In the genomic region with DNA sequence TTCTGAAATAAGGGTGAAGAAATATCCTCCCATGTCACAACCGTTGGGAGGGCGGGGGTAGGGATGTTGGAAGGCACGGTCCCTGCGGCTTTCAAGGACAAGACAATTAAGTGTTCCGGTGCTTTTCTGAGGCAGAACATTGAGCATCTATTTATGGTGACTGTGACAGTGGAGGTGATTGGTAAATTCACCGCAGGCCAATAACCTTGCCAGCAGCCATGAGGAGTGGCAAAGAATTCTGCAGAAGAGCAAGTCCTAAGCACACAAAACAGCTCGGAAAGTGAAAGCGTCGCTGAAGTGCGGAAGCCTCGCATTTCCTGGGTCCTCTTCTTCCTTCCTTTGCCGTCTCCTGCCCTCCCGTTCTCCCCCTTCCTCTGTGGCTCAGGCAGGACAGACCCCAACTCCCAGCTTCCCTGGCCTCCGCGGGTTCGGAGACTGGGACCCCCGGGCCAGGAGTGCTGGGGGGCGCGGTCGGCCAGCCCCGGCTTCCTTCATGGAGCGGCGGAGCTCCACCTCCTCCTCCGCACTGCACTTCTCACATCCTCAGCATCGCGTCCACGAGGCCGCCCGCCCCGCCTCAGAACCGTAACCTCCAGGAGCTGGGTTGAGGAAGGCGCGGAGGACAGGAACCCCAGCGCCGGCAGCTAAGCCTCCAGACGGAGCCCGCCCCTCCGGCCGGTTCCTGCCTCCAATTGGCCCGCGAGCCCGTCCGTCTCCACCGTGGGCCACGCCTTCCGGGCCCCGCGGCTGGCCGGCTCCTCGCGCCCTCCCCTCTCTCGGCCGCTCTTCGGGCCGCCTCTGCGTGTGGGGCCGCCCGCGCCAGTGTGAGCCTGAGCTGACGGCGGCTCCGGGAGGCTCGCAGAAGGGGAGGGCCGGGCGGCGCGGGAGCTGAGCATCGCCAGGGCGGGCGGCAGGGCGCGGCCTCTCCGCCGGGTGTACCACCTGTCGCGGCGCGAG, we compare ENCODE assay signal across 1 cellular context.
A peak's percentile ranks its signal among the peaks of the same experiment; 100 is the strongest.
TF ChIP-seq lines count a peak whose summit lies in the region.

A gene (plus strand): TSS at position 774 of the 957 bp plus-strand sequence. CDS start 16,703 bp downstream, outside the sequence.

TF ChIP-seq in K562, 482 proteins besides CTCF, POLR2A, EP300 and RAD21 (continued from another document and continues in another):
- TF ChIP-seq, protein P1, sequence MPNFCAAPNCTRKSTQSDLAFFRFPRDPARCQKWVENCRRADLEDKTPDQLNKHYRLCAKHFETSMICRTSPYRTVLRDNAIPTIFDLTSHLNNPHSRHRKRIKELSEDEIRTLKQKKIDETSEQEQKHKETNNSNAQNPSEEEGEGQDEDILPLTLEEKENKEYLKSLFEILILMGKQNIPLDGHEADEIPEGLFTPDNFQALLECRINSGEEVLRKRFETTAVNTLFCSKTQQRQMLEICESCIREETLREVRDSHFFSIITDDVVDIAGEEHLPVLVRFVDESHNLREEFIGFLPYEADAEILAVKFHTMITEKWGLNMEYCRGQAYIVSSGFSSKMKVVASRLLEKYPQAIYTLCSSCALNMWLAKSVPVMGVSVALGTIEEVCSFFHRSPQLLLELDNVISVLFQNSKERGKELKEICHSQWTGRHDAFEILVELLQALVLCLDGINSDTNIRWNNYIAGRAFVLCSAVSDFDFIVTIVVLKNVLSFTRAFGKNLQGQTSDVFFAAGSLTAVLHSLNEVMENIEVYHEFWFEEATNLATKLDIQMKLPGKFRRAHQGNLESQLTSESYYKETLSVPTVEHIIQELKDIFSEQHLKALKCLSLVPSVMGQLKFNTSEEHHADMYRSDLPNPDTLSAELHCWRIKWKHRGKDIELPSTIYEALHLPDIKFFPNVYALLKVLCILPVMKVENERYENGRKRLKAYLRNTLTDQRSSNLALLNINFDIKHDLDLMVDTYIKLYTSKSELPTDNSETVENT (CRISPR knock-in tag; IDR thresholded peaks at IDR 0.05), result peak; percentile 50; the same call in 1 of the 2 replicates
- TF ChIP-seq, protein P2, sequence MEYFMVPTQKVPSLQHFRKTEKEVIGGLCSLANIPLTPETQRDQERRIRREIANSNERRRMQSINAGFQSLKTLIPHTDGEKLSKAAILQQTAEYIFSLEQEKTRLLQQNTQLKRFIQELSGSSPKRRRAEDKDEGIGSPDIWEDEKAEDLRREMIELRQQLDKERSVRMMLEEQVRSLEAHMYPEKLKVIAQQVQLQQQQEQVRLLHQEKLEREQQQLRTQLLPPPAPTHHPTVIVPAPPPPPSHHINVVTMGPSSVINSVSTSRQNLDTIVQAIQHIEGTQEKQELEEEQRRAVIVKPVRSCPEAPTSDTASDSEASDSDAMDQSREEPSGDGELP (CRISPR knock-in tag; IDR thresholded peaks at IDR 0.05; ENCODE audit: borderline replicate concordance), result peak; percentile 20; the same call in 1 of the 2 replicates
- no peak for TF ChIP-seq ZNF384 (IDR thresholded peaks at IDR 0.05; ENCODE audit: low read depth, low read length)
- peak; percentile 86 for TF ChIP-seq CXXC5 (CRISPR knock-in tag; IDR thresholded peaks at IDR 0.05)
- peak; percentile 79 to 81 for TF ChIP-seq NRF1 (conservative IDR thresholded peaks at IDR 0.05 in 1 of 2, IDR thresholded peaks at IDR 0.05 in 1 of 2)
- no peak for TF ChIP-seq ATF7 (IDR thresholded peaks at IDR 0.05)
- TF ChIP-seq, protein P3, sequence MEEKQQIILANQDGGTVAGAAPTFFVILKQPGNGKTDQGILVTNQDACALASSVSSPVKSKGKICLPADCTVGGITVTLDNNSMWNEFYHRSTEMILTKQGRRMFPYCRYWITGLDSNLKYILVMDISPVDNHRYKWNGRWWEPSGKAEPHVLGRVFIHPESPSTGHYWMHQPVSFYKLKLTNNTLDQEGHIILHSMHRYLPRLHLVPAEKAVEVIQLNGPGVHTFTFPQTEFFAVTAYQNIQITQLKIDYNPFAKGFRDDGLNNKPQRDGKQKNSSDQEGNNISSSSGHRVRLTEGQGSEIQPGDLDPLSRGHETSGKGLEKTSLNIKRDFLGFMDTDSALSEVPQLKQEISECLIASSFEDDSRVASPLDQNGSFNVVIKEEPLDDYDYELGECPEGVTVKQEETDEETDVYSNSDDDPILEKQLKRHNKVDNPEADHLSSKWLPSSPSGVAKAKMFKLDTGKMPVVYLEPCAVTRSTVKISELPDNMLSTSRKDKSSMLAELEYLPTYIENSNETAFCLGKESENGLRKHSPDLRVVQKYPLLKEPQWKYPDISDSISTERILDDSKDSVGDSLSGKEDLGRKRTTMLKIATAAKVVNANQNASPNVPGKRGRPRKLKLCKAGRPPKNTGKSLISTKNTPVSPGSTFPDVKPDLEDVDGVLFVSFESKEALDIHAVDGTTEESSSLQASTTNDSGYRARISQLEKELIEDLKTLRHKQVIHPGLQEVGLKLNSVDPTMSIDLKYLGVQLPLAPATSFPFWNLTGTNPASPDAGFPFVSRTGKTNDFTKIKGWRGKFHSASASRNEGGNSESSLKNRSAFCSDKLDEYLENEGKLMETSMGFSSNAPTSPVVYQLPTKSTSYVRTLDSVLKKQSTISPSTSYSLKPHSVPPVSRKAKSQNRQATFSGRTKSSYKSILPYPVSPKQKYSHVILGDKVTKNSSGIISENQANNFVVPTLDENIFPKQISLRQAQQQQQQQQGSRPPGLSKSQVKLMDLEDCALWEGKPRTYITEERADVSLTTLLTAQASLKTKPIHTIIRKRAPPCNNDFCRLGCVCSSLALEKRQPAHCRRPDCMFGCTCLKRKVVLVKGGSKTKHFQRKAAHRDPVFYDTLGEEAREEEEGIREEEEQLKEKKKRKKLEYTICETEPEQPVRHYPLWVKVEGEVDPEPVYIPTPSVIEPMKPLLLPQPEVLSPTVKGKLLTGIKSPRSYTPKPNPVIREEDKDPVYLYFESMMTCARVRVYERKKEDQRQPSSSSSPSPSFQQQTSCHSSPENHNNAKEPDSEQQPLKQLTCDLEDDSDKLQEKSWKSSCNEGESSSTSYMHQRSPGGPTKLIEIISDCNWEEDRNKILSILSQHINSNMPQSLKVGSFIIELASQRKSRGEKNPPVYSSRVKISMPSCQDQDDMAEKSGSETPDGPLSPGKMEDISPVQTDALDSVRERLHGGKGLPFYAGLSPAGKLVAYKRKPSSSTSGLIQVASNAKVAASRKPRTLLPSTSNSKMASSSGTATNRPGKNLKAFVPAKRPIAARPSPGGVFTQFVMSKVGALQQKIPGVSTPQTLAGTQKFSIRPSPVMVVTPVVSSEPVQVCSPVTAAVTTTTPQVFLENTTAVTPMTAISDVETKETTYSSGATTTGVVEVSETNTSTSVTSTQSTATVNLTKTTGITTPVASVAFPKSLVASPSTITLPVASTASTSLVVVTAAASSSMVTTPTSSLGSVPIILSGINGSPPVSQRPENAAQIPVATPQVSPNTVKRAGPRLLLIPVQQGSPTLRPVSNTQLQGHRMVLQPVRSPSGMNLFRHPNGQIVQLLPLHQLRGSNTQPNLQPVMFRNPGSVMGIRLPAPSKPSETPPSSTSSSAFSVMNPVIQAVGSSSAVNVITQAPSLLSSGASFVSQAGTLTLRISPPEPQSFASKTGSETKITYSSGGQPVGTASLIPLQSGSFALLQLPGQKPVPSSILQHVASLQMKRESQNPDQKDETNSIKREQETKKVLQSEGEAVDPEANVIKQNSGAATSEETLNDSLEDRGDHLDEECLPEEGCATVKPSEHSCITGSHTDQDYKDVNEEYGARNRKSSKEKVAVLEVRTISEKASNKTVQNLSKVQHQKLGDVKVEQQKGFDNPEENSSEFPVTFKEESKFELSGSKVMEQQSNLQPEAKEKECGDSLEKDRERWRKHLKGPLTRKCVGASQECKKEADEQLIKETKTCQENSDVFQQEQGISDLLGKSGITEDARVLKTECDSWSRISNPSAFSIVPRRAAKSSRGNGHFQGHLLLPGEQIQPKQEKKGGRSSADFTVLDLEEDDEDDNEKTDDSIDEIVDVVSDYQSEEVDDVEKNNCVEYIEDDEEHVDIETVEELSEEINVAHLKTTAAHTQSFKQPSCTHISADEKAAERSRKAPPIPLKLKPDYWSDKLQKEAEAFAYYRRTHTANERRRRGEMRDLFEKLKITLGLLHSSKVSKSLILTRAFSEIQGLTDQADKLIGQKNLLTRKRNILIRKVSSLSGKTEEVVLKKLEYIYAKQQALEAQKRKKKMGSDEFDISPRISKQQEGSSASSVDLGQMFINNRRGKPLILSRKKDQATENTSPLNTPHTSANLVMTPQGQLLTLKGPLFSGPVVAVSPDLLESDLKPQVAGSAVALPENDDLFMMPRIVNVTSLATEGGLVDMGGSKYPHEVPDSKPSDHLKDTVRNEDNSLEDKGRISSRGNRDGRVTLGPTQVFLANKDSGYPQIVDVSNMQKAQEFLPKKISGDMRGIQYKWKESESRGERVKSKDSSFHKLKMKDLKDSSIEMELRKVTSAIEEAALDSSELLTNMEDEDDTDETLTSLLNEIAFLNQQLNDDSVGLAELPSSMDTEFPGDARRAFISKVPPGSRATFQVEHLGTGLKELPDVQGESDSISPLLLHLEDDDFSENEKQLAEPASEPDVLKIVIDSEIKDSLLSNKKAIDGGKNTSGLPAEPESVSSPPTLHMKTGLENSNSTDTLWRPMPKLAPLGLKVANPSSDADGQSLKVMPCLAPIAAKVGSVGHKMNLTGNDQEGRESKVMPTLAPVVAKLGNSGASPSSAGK (IDR thresholded peaks at IDR 0.05), result peak; percentile 56
- peak in 1 of 2 experiments; percentile 51; a peak in 2 of 4 replicates for TF ChIP-seq NONO (IDR thresholded peaks at IDR 0.05; ENCODE audit: low read depth in 2 of 2, low read length in 1 of 2)
- peak; percentile 64 for TF ChIP-seq SP2 (IDR thresholded peaks at IDR 0.05; ENCODE audit: extremely low read depth, low read depth, low read length, poor library complexity, severe bottlenecking)
- TF ChIP-seq ZFX (CRISPR knock-in tag; IDR thresholded peaks at IDR 0.05), result peak; percentile 87
- TF ChIP-seq CEBPG (CRISPR knock-in tag; IDR thresholded peaks at IDR 0.05), result no peak
- peak in 1 of 2 experiments; percentile 41; a peak in 2 of 4 replicates for TF ChIP-seq CEBPG (tag; conservative IDR thresholded peaks at IDR 0.05 in 1 of 2, IDR thresholded peaks at IDR 0.05 in 1 of 2)
- peak; percentile 84 to 91 for TF ChIP-seq MAZ (CRISPR knock-in tag; conservative IDR thresholded peaks at IDR 0.05 in 1 of 2, IDR thresholded peaks at IDR 0.05 in 1 of 2)
- TF ChIP-seq KDM5B (IDR thresholded peaks at IDR 0.05; ENCODE audit: insufficient replicate concordance, low read depth, low read length), result peak; percentile 36
- peak; percentile 66 for TF ChIP-seq CTBP1 (IDR thresholded peaks at IDR 0.05; ENCODE audit: borderline replicate concordance)
- TF ChIP-seq, protein P4, sequence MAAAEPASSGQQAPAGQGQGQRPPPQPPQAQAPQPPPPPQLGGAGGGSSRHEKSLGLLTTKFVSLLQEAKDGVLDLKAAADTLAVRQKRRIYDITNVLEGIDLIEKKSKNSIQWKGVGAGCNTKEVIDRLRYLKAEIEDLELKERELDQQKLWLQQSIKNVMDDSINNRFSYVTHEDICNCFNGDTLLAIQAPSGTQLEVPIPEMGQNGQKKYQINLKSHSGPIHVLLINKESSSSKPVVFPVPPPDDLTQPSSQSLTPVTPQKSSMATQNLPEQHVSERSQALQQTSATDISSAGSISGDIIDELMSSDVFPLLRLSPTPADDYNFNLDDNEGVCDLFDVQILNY (CRISPR knock-in tag; IDR thresholded peaks at IDR 0.05), result no peak
- TF ChIP-seq ARHGAP35 (IDR thresholded peaks at IDR 0.05; ENCODE audit: partially characterized antibody), result no peak
- TF ChIP-seq, protein P5, sequence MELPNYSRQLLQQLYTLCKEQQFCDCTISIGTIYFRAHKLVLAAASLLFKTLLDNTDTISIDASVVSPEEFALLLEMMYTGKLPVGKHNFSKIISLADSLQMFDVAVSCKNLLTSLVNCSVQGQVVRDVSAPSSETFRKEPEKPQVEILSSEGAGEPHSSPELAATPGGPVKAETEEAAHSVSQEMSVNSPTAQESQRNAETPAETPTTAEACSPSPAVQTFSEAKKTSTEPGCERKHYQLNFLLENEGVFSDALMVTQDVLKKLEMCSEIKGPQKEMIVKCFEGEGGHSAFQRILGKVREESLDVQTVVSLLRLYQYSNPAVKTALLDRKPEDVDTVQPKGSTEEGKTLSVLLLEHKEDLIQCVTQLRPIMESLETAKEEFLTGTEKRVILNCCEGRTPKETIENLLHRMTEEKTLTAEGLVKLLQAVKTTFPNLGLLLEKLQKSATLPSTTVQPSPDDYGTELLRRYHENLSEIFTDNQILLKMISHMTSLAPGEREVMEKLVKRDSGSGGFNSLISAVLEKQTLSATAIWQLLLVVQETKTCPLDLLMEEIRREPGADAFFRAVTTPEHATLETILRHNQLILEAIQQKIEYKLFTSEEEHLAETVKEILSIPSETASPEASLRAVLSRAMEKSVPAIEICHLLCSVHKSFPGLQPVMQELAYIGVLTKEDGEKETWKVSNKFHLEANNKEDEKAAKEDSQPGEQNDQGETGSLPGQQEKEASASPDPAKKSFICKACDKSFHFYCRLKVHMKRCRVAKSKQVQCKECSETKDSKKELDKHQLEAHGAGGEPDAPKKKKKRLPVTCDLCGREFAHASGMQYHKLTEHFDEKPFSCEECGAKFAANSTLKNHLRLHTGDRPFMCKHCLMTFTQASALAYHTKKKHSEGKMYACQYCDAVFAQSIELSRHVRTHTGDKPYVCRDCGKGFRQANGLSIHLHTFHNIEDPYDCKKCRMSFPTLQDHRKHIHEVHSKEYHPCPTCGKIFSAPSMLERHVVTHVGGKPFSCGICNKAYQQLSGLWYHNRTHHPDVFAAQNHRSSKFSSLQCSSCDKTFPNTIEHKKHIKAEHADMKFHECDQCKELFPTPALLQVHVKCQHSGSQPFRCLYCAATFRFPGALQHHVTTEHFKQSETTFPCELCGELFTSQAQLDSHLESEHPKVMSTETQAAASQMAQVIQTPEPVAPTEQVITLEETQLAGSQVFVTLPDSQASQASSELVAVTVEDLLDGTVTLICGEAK (IDR thresholded peaks at IDR 0.05), result peak; percentile 28; the same call in 1 of the 2 replicates
- TF ChIP-seq, protein P5 (CRISPR knock-in tag; IDR thresholded peaks at IDR 0.05), result no peak
